ENCODE assay signal across 2 cellular contexts in genomic region chr2:121873870-121874269, GRCh38.
TF ChIP-seq lines count a peak whose summit lies in the region.

No MANE protein-coding gene starts in this region.

TF ChIP-seq in HepG2, 621 proteins besides CTCF, POLR2A, EP300 and RAD21:
- no peak for TF ChIP-seq ZNF383 (CRISPR knock-in tag; IDR thresholded peaks at IDR 0.05; ENCODE audit: borderline replicate concordance)
- no peak for TF ChIP-seq ZBTB33 (CRISPR knock-in tag; IDR thresholded peaks at IDR 0.05)
- no peak for TF ChIP-seq HNF4A (CRISPR knock-in tag; IDR thresholded peaks at IDR 0.05)
- TF ChIP-seq, protein P1, sequence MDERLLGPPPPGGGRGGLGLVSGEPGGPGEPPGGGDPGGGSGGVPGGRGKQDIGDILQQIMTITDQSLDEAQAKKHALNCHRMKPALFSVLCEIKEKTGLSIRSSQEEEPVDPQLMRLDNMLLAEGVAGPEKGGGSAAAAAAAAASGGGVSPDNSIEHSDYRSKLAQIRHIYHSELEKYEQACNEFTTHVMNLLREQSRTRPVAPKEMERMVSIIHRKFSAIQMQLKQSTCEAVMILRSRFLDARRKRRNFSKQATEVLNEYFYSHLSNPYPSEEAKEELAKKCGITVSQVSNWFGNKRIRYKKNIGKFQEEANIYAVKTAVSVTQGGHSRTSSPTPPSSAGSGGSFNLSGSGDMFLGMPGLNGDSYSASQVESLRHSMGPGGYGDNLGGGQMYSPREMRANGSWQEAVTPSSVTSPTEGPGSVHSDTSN (CRISPR knock-in tag; IDR thresholded peaks at IDR 0.05), result no peak
- TF ChIP-seq MXD4 (CRISPR knock-in tag; IDR thresholded peaks at IDR 0.05), result no peak
- no peak for TF ChIP-seq LCORL (IDR thresholded peaks at IDR 0.05)
- TF ChIP-seq LCORL (CRISPR knock-in tag; IDR thresholded peaks at IDR 0.05), result no peak
- TF ChIP-seq ZNF33B (CRISPR knock-in tag; IDR thresholded peaks at IDR 0.05), result no peak
- TF ChIP-seq, protein P2, sequence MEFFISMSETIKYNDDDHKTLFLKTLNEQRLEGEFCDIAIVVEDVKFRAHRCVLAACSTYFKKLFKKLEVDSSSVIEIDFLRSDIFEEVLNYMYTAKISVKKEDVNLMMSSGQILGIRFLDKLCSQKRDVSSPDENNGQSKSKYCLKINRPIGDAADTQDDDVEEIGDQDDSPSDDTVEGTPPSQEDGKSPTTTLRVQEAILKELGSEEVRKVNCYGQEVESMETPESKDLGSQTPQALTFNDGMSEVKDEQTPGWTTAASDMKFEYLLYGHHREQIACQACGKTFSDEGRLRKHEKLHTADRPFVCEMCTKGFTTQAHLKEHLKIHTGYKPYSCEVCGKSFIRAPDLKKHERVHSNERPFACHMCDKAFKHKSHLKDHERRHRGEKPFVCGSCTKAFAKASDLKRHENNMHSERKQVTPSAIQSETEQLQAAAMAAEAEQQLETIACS (CRISPR knock-in tag; IDR thresholded peaks at IDR 0.05), result no peak

TF ChIP-seq in H1, 55 proteins besides CTCF, POLR2A, EP300 and RAD21:
- TF ChIP-seq SIX5 (IDR thresholded peaks at IDR 0.05; ENCODE audit: low read depth, low read length) (no peak), KDM5A (IDR thresholded peaks at IDR 0.05; ENCODE audit: low read length) (no peak), YY1 (IDR thresholded peaks at IDR 0.05; ENCODE audit: low read depth, low read length) (no peak), BRCA1 (IDR thresholded peaks at IDR 0.05; ENCODE audit: low read depth, low read length) (no peak), RFX5 (IDR thresholded peaks at IDR 0.05; ENCODE audit: borderline replicate concordance, low read depth, low read length) (no peak), ATF3 (IDR thresholded peaks at IDR 0.05; ENCODE audit: insufficient read depth, low read depth, low read length) (no peak), CHD1 (IDR thresholded peaks at IDR 0.05; ENCODE audit: low read depth, low read length) (no peak), KDM1A (IDR thresholded peaks at IDR 0.05; ENCODE audit: borderline replicate concordance, low read length) (no peak), SRF (IDR thresholded peaks at IDR 0.05; ENCODE audit: low read depth, low read length) (no peak), EGR1 (IDR thresholded peaks at IDR 0.05; ENCODE audit: borderline replicate concordance, low read depth, low read length) (no peak)
- TF ChIP-seq, protein P3, sequence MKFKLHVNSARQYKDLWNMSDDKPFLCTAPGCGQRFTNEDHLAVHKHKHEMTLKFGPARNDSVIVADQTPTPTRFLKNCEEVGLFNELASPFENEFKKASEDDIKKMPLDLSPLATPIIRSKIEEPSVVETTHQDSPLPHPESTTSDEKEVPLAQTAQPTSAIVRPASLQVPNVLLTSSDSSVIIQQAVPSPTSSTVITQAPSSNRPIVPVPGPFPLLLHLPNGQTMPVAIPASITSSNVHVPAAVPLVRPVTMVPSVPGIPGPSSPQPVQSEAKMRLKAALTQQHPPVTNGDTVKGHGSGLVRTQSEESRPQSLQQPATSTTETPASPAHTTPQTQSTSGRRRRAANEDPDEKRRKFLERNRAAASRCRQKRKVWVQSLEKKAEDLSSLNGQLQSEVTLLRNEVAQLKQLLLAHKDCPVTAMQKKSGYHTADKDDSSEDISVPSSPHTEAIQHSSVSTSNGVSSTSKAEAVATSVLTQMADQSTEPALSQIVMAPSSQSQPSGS (IDR thresholded peaks at IDR 0.05; ENCODE audit: low read length), result no peak
TF ChIP-seq in H1: peak in this region for 0.
